In the genomic region with DNA sequence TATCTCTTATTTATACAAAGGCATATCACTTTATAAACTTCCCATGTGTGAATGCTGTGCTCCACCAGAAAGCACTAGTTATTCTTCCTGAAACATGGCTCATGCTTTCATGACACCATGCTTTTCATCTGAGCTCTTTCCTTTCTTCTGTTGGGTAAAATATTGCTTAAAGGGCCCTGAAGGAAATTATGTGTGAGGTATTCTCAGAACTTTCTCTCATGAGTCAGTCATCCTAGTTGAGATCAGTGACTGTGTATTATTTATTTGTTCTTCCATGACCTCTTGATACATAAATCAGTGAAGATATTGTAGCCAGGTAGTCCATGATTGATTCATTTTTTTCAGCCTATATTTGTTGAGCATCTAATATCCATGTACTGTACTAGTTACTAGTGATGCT, we compare ENCODE assay signal across 10 cellular contexts. TPM values are rescaled to one million over a fixed set of nuclear protein-coding genes. Genes with fewer than 3 reads are reported as not detected.
"Had no signal": no experiment of that assay in that cellular context is flagged by ENCODE, and none has a peak within 500 bp of the region (broad histone marks: within the 10 kb centered on the region; RNA-seq: fewer than 3 reads in every experiment).

No MANE protein-coding gene starts in this region.

- H3K4me1 Mint-ChIP-seq: IgD-negative memory B cell had no signal

- H3K27ac ChIP-seq: GM23248, HL-60 had no signal

- H3K27ac Mint-ChIP-seq: HFFc6, IgD-negative memory B cell had no signal

- FAIRE-seq: HepG2 had no signal

- H3K4me3 ChIP-seq: GM23248, HAP-1 had no signal

- H3K36me3 ChIP-seq: HAP-1 had no signal

- H3K9me3 Mint-ChIP-seq: HFFc6 had no signal

- H3K4me1 ChIP-seq: HAP-1 had no signal

- H3K27me3 Mint-ChIP-seq: IgD-negative memory B cell had no signal

- H3K9me3 ChIP-seq: HAP-1 had no signal

- H3K4me3 Mint-ChIP-seq: HFFc6, IgD-negative memory B cell had no signal

- DNase-seq: GM23248, GOT3, H7, HFFc6, KG1 had no signal

RNA-seq across cellular contexts. Expression of gene CYP2J2, which starts 54.8 kb away (rescaled TPM):
- total RNA-seq: GM23248 had no signal

RNA-seq across cellular contexts. Expression of gene HOOK1, which starts 57.0 kb away (rescaled TPM):
- total RNA-seq: GM23248, HFFc6, HT1080 had no signal
